ENCODE assay signal across 1 cellular context in the genomic region with DNA sequence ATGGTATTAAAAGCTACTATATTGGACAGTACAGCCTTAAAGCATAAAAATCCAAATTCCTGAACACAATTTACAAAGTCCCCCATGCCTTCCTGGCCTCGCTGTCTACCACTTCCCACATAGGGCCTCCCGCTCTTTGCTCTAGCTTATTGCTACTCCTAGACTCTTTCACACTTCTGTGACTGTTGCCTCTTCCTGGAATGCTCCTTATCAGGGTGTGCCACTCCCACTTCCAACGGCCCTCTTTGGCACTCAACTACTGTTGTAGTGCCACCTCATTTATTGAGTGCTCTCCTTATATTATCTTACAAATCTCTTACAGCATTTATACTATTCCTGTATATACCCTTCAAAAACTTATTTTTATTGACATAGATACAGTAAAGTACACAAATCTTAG.
TF ChIP-seq lines count a peak whose summit lies in the region.

No MANE protein-coding gene starts in this region.

TF ChIP-seq in K562, 482 proteins besides CTCF, POLR2A, EP300 and RAD21 (continued from another document and continues in another):
- TF ChIP-seq MAZ (CRISPR knock-in tag; conservative IDR thresholded peaks at IDR 0.05 in 1 of 2, IDR thresholded peaks at IDR 0.05 in 1 of 2): peak in 1 of 2 experiments; percentile 57; a peak in 2 of 4 replicates
- no peak for TF ChIP-seq E2F1 (CRISPR knock-in tag; IDR thresholded peaks at IDR 0.05)
- no peak for TF ChIP-seq ZZZ3 (IDR thresholded peaks at IDR 0.05)
- no peak for TF ChIP-seq PHF21A (IDR thresholded peaks at IDR 0.05; ENCODE audit: borderline replicate concordance, low read depth)
- TF ChIP-seq, protein P1, sequence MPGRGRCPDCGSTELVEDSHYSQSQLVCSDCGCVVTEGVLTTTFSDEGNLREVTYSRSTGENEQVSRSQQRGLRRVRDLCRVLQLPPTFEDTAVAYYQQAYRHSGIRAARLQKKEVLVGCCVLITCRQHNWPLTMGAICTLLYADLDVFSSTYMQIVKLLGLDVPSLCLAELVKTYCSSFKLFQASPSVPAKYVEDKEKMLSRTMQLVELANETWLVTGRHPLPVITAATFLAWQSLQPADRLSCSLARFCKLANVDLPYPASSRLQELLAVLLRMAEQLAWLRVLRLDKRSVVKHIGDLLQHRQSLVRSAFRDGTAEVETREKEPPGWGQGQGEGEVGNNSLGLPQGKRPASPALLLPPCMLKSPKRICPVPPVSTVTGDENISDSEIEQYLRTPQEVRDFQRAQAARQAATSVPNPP (IDR thresholded peaks at IDR 0.05; ENCODE audit: borderline replicate concordance, insufficient read depth, insufficient read length): no peak
- TF ChIP-seq ZNF592 (IDR thresholded peaks at IDR 0.05): peak; percentile 91
- no peak for TF ChIP-seq ZNF239 (CRISPR knock-in tag; IDR thresholded peaks at IDR 0.05)
- no peak for TF ChIP-seq KDM2B (CRISPR knock-in tag; IDR thresholded peaks at IDR 0.05)
- TF ChIP-seq ARNT (IDR thresholded peaks at IDR 0.05): peak; percentile 35 to 53; a peak in 1 of 4 replicates
- peak; percentile 71 for TF ChIP-seq SMARCA4 (IDR thresholded peaks at IDR 0.05)
- TF ChIP-seq NUFIP1 (IDR thresholded peaks at IDR 0.05; ENCODE audit: partially characterized antibody): no peak
- 0 out of 2 replicates have a peak, but pooled peaks have one; percentile 29 for TF ChIP-seq HSF4 (CRISPR knock-in tag; IDR thresholded peaks at IDR 0.05; ENCODE audit: borderline replicate concordance)
- no peak for TF ChIP-seq ZNF75A (CRISPR knock-in tag; IDR thresholded peaks at IDR 0.05)
- no peak for TF ChIP-seq POLR3A (IDR thresholded peaks at IDR 0.05; ENCODE audit: borderline replicate concordance, extremely low read depth, insufficient read depth, insufficient read length)
- TF ChIP-seq ZNF766 (CRISPR knock-in tag; conservative IDR thresholded peaks at IDR 0.05): no peak
- TF ChIP-seq ZSCAN32 (CRISPR knock-in tag; IDR thresholded peaks at IDR 0.05): no peak
- TF ChIP-seq, protein P2, sequence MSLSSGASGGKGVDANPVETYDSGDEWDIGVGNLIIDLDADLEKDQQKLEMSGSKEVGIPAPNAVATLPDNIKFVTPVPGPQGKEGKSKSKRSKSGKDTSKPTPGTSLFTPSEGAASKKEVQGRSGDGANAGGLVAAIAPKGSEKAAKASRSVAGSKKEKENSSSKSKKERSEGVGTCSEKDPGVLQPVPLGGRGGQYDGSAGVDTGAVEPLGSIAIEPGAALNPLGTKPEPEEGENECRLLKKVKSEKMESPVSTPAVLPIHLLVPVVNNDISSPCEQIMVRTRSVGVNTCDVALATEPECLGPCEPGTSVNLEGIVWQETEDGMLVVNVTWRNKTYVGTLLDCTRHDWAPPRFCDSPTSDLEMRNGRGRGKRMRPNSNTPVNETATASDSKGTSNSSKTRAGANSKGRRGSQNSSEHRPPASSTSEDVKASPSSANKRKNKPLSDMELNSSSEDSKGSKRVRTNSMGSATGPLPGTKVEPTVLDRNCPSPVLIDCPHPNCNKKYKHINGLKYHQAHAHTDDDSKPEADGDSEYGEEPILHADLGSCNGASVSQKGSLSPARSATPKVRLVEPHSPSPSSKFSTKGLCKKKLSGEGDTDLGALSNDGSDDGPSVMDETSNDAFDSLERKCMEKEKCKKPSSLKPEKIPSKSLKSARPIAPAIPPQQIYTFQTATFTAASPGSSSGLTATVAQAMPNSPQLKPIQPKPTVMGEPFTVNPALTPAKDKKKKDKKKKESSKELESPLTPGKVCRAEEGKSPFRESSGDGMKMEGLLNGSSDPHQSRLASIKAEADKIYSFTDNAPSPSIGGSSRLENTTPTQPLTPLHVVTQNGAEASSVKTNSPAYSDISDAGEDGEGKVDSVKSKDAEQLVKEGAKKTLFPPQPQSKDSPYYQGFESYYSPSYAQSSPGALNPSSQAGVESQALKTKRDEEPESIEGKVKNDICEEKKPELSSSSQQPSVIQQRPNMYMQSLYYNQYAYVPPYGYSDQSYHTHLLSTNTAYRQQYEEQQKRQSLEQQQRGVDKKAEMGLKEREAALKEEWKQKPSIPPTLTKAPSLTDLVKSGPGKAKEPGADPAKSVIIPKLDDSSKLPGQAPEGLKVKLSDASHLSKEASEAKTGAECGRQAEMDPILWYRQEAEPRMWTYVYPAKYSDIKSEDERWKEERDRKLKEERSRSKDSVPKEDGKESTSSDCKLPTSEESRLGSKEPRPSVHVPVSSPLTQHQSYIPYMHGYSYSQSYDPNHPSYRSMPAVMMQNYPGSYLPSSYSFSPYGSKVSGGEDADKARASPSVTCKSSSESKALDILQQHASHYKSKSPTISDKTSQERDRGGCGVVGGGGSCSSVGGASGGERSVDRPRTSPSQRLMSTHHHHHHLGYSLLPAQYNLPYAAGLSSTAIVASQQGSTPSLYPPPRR (CRISPR knock-in tag; IDR thresholded peaks at IDR 0.05; ENCODE audit: borderline replicate concordance): no peak
- peak; percentile 70; the same call in 1 of the 2 replicates for TF ChIP-seq FOXM1 (IDR thresholded peaks at IDR 0.05; ENCODE audit: low read depth)
- TF ChIP-seq FOXM1 (CRISPR knock-in tag; IDR thresholded peaks at IDR 0.05; ENCODE audit: low read depth): no peak
- no peak for TF ChIP-seq PTRF (tag; IDR thresholded peaks at IDR 0.05)
- TF ChIP-seq, protein P3, sequence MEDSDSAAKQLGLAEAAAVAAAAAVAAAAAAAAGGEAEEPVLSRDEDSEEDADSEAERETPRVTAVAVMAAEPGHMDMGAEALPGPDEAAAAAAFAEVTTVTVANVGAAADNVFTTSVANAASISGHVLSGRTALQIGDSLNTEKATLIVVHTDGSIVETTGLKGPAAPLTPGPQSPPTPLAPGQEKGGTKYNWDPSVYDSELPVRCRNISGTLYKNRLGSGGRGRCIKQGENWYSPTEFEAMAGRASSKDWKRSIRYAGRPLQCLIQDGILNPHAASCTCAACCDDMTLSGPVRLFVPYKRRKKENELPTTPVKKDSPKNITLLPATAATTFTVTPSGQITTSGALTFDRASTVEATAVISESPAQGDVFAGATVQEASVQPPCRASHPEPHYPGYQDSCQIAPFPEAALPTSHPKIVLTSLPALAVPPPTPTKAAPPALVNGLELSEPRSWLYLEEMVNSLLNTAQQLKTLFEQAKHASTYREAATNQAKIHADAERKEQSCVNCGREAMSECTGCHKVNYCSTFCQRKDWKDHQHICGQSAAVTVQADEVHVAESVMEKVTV (CRISPR knock-in tag; IDR thresholded peaks at IDR 0.05): no peak
- TF ChIP-seq GTF2E2 (tag; IDR thresholded peaks at IDR 0.05): no peak
- TF ChIP-seq ETV1 (tag; conservative IDR thresholded peaks at IDR 0.05; ENCODE audit: low read depth): no peak
- no peak for TF ChIP-seq THRAP3 (IDR thresholded peaks at IDR 0.05; ENCODE audit: borderline replicate concordance)
- no peak for TF ChIP-seq ILF3 (IDR thresholded peaks at IDR 0.05; ENCODE audit: borderline replicate concordance)
- TF ChIP-seq HEY1 (CRISPR knock-in tag; IDR thresholded peaks at IDR 0.05; ENCODE audit: borderline replicate concordance): no peak
- TF ChIP-seq CHD2 (IDR thresholded peaks at IDR 0.05; ENCODE audit: low read depth, low read length): no peak
- TF ChIP-seq EP400 (IDR thresholded peaks at IDR 0.05): peak; percentile 23; the same call in 1 of the 2 replicates
- no peak for TF ChIP-seq YY1 (IDR thresholded peaks at IDR 0.05; ENCODE audit: borderline replicate concordance in 1 of 3, control insufficient read depth in 1 of 3, extremely low read depth in 1 of 3, insufficient read depth in 3 of 3, insufficient read length in 1 of 3, insufficient replicate concordance in 2 of 3, low read depth in 1 of 3, low read length in 2 of 3)
- no peak for TF ChIP-seq ATF1 (CRISPR knock-in tag; IDR thresholded peaks at IDR 0.05)
- TF ChIP-seq ATF1 (tag; IDR thresholded peaks at IDR 0.05): no peak
- TF ChIP-seq E2F3 (CRISPR knock-in tag; IDR thresholded peaks at IDR 0.05): no peak
- TF ChIP-seq KAT7 (CRISPR knock-in tag; IDR thresholded peaks at IDR 0.05; ENCODE audit: borderline replicate concordance): no peak
- TF ChIP-seq MYBL2 (IDR thresholded peaks at IDR 0.05; ENCODE audit: low read depth): peak; percentile 90
- no peak for TF ChIP-seq MYBL2 (CRISPR knock-in tag; IDR thresholded peaks at IDR 0.05; ENCODE audit: borderline replicate concordance)
- peak in 1 of 2 experiments; percentile 46; a peak in 2 of 4 replicates for TF ChIP-seq FOXK2 (conservative IDR thresholded peaks at IDR 0.05 in 1 of 2, IDR thresholded peaks at IDR 0.05 in 1 of 2; ENCODE audit: low read depth in 2 of 2)
- TF ChIP-seq ERF (CRISPR knock-in tag; IDR thresholded peaks at IDR 0.05): no peak
- 0 out of 4 replicates have a peak, but pooled peaks of 1 of the 2 experiments have one; percentile 41 for TF ChIP-seq TEAD1 (CRISPR knock-in tag; IDR thresholded peaks at IDR 0.05)
- no peak for TF ChIP-seq RBM15 (IDR thresholded peaks at IDR 0.05; ENCODE audit: insufficient read depth, low read length)
- no peak for TF ChIP-seq HDGF (IDR thresholded peaks at IDR 0.05)
- TF ChIP-seq, protein P4, sequence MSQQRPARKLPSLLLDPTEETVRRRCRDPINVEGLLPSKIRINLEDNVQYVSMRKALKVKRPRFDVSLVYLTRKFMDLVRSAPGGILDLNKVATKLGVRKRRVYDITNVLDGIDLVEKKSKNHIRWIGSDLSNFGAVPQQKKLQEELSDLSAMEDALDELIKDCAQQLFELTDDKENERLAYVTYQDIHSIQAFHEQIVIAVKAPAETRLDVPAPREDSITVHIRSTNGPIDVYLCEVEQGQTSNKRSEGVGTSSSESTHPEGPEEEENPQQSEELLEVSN (IDR thresholded peaks at IDR 0.05; ENCODE audit: borderline replicate concordance in 1 of 2, extremely low read depth in 1 of 2, insufficient read depth in 1 of 2, insufficient read length in 1 of 2, low read depth in 1 of 2, low read length in 1 of 2, poor library complexity in 1 of 2, severe bottlenecking in 1 of 2): peak; percentile 90 to 91
- TF ChIP-seq CAMTA2 (CRISPR knock-in tag; conservative IDR thresholded peaks at IDR 0.05): no peak
- peak; percentile 40 for TF ChIP-seq HDAC3 (IDR thresholded peaks at IDR 0.05; ENCODE audit: borderline replicate concordance, partially characterized antibody)
- TF ChIP-seq BMI1 (IDR thresholded peaks at IDR 0.05; ENCODE audit: low read length): no peak
- TF ChIP-seq BHLHE40 (IDR thresholded peaks at IDR 0.05; ENCODE audit: low read length): no peak
- no peak for TF ChIP-seq CHD4 (IDR thresholded peaks at IDR 0.05; ENCODE audit: insufficient read depth, insufficient replicate concordance, low read depth, low read length, poor library complexity, severe bottlenecking)
- peak; percentile 92 for TF ChIP-seq L3MBTL2 (IDR thresholded peaks at IDR 0.05)
- no peak for TF ChIP-seq TAF9B (IDR thresholded peaks at IDR 0.05; ENCODE audit: partially characterized antibody)
- no peak for TF ChIP-seq CHD1 (IDR thresholded peaks at IDR 0.05; ENCODE audit: low read length)
- TF ChIP-seq, protein P5, sequence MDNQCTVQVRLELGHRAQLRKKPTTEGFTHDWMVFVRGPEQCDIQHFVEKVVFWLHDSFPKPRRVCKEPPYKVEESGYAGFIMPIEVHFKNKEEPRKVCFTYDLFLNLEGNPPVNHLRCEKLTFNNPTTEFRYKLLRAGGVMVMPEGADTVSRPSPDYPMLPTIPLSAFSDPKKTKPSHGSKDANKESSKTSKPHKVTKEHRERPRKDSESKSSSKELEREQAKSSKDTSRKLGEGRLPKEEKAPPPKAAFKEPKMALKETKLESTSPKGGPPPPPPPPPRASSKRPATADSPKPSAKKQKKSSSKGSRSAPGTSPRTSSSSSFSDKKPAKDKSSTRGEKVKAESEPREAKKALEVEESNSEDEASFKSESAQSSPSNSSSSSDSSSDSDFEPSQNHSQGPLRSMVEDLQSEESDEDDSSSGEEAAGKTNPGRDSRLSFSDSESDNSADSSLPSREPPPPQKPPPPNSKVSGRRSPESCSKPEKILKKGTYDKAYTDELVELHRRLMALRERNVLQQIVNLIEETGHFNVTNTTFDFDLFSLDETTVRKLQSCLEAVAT (IDR thresholded peaks at IDR 0.05): no peak
- TF ChIP-seq TSC22D4 (tag; IDR thresholded peaks at IDR 0.05): no peak
- 0 out of 2 replicates have a peak, but pooled peaks have one; percentile 16 for TF ChIP-seq MECOM (CRISPR knock-in tag; IDR thresholded peaks at IDR 0.05)
- peak; percentile 63; the same call in 1 of the 2 replicates for TF ChIP-seq DMBX1 (CRISPR knock-in tag; IDR thresholded peaks at IDR 0.05; ENCODE audit: borderline replicate concordance)
